ENCODE assay signal across 18 cellular contexts in genomic region chr13:93116809-93117208, GRCh38.
DNase-seq lines count a peak whose midpoint lies in the region; FAIRE-seq and TF ChIP-seq lines count a peak whose summit lies in the region.
"Had no signal": no experiment of that assay in that cellular context is flagged by ENCODE, and none has a peak within 500 bp of the region (broad histone marks: within the 10 kb centered on the region; RNA-seq: fewer than 3 reads in every experiment).

No MANE protein-coding gene starts in this region.

- H3K9me3 Mint-ChIP-seq in activated T-cell treated with anti-CD3 and anti-CD28 coated beads, Interleukin-2, amount 50 U/mL, for 24 hours = peaks cover 12% of the 10 kb centered on the region

- FAIRE-seq in D721Med (lab: Jason Lieb, UNC) = peak; percentile 38
- FAIRE-seq: GM12892, HTR-8/SVneo had no signal

- no peak for DNase-seq in D721Med (ENCODE audit: insufficient read length, low spot score)
- DNase-seq in LNCaP clone FGC (ENCODE audit: low read depth) = no peak
- peak; percentile 60 for DNase-seq in SHP77 treated with DMSO at 0.1 percent for 48 hours (lab: John Stamatoyannopoulos, UW)
- peak; percentile 19 for DNase-seq in left kidney (ENCODE audit: low read depth, low spot score)
- DNase-seq in activated T-cell treated with anti-CD3 and anti-CD28 coated beads, Interleukin-2, amount 50 U/mL, for 24 hours = no peak
- DNase-seq in anterior cingulate cortex (lab: John Stamatoyannopoulos, UW) = no peak
- DNase-seq in posterior cingulate gyrus = no peak
- DNase-seq: activated CD4-positive, alpha-beta T cell treated with anti-CD3 and anti-CD28 coated beads for 4 hours; activated naive CD8-positive, alpha-beta T cell treated with anti-CD3 and anti-CD28 coated beads, Interleukin-2, amount 50 U/mL, for 24 hours; activated T-cell treated with anti-CD3 and anti-CD28 coated beads, Interleukin-2, amount 50 U/mL, for 1 hour; CD4-positive, CD25-positive, alpha-beta regulatory T cell; erythroblast; hippocampal formation; NCI-H187 had no signal

- intact Hi-C loops in posterior cingulate gyrus (cut with DNase I) = no loop called here

- no peaks in the 10 kb centered on the region for H3K27me3 Mint-ChIP-seq in activated T-cell treated with anti-CD3 and anti-CD28 coated beads, Interleukin-2, amount 50 U/mL, for 24 hours
- H3K27me3 Mint-ChIP-seq: activated naive CD8-positive, alpha-beta T cell treated with anti-CD3 and anti-CD28 coated beads, Interleukin-2, amount 50 U/mL, for 24 hours; CD4-positive, CD25-positive, alpha-beta regulatory T cell had no signal

- no peaks in the 10 kb centered on the region for H3K4me1 Mint-ChIP-seq in activated T-cell treated with anti-CD3 and anti-CD28 coated beads, Interleukin-2, amount 50 U/mL, for 24 hours (ENCODE audit: low read depth)
- H3K4me1 Mint-ChIP-seq: activated naive CD8-positive, alpha-beta T cell treated with anti-CD3 and anti-CD28 coated beads, Interleukin-2, amount 50 U/mL, for 24 hours; CD4-positive, CD25-positive, alpha-beta regulatory T cell had no signal

- H3K27ac Mint-ChIP-seq in activated T-cell treated with anti-CD3 and anti-CD28 coated beads, Interleukin-2, amount 50 U/mL, for 24 hours = no peak overlapping the region
- H3K27ac Mint-ChIP-seq: activated naive CD8-positive, alpha-beta T cell treated with anti-CD3 and anti-CD28 coated beads, Interleukin-2, amount 50 U/mL, for 24 hours; CD4-positive, CD25-positive, alpha-beta regulatory T cell; T-helper 1 cell treated with Interleukin-12 subunit alpha and Interleukin-12 subunit beta and Interleukin-4 antibody, amounts not matched to agents 30 μg/mL and 1 μg/mL, for 36 hours had no signal

- no peaks in the 10 kb centered on the region for H3K36me3 Mint-ChIP-seq in activated T-cell treated with anti-CD3 and anti-CD28 coated beads, Interleukin-2, amount 50 U/mL, for 24 hours (ENCODE audit: low read depth)
- H3K36me3 Mint-ChIP-seq: CD4-positive, CD25-positive, alpha-beta regulatory T cell had no signal

- TF ChIP-seq CTCF in D721Med (IDR thresholded peaks at IDR 0.05; ENCODE audit: insufficient read depth, missing control alignments) = peak; percentile 17
- TF ChIP-seq CTCF in LNCaP clone FGC (IDR thresholded peaks at IDR 0.05; ENCODE audit: control insufficient read depth, extremely low read depth, insufficient read depth) = 0 out of 2 replicates have a peak, but pooled peaks have one; percentile 15

- no peak overlapping the region for H3K4me3 ChIP-seq in LNCaP clone FGC (ENCODE audit: low read depth, low read length)
- H3K4me3 ChIP-seq: lung had no signal

- no peak overlapping the region for H3K4me3 Mint-ChIP-seq in activated T-cell treated with anti-CD3 and anti-CD28 coated beads, Interleukin-2, amount 50 U/mL, for 24 hours
- H3K4me3 Mint-ChIP-seq: activated naive CD8-positive, alpha-beta T cell treated with anti-CD3 and anti-CD28 coated beads, Interleukin-2, amount 50 U/mL, for 24 hours; CD4-positive, CD25-positive, alpha-beta regulatory T cell; T-helper 1 cell treated with Interleukin-12 subunit alpha and Interleukin-12 subunit beta and Interleukin-4 antibody, amounts not matched to agents 30 μg/mL and 1 μg/mL, for 36 hours had no signal

Comparison
In these comparisons a context has a peak if more than half of its experiments do, and no peak if none do; other contexts are left out.
1. DNase-seq: peak in SHP77 treated with DMSO at 0.1 percent for 48 hours (single experiment) and left kidney (single experiment); none in D721Med (single experiment), LNCaP clone FGC (single experiment), activated T-cell treated with anti-CD3 and anti-CD28 coated beads, Interleukin-2, amount 50 U/mL, for 24 hours (single experiment), anterior cingulate cortex (0 of 58) and posterior cingulate gyrus (0 of 10).